In the genomic region with DNA sequence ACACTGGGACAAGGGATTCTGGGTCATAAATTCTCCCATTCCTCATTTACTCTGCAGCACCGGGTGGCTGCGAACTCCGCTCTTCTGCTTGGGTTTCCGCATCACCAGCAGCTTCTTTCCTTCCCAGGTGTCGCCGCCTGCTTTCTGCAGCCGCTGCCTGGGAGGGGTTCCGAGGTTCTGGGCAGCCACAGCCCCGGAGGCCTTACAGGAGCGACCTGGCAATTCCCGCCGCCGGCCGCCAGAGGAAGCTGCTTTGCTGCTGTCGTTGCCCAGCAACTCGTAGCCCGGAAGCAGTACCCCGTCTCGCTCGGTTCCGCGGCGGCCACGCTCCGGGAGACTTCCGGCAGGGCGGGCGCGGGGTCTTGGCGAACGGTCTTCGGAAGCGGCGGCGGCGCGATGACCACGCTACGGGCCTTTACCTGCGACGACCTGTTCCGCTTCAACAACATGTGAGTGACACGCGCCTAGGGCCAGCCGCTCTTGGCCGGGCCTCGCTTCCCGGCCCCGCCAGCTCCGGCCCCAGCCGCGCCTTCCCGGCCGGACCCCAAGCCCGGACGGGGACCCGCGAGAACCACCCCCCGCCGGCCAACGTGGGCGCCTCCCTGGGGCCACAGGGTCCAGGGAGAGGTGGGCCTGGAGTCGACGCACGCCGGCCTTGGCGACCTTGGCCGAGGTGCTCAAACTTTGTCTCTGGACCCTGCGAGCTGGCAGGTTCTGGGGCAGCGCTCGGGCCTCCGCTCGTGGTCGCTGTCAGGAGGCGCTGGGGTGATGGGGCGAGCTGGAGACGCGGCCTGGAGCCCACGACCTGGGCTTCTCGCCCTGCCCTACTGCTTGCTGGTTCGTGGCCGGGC, we compare ENCODE assay signal across 8 cellular contexts. TPM values are rescaled to one million over a fixed set of nuclear protein-coding genes. Genes with fewer than 3 reads are reported as not detected.
A peak's percentile ranks its signal among the peaks of the same experiment; 100 is the strongest.
DNase-seq lines count a peak whose midpoint lies in the region; ATAC-seq, FAIRE-seq and TF ChIP-seq lines count a peak whose summit lies in the region.

TSS of gene NAA20 (plus strand) at position 362 of the 851 bp plus-strand sequence. CDS start at position 397, 35 bp downstream.

- DNase-seq in AG10803 (ENCODE audit: low read depth) (peak; percentile 91), NCI-H345 (lab: John Stamatoyannopoulos, UW) (peak; percentile 96), cerebellar cortex (ENCODE audit: low spot score) (peak; percentile 94), keratinocyte (ENCODE audit: low read depth, low spot score) (peak; percentile 62)
- DNase-seq in stimulated activated CD4-positive, alpha-beta T cell treated with anti-CD3 and anti-CD28 coated beads, Interleukin-15, amount 100 ng/mL, for 1 hour (ENCODE audit: low read depth in 1 of 2, low spot score in 1 of 2) = peak; percentile 74 to 84

- H3K79me2 ChIP-seq in keratinocyte (ENCODE audit: control insufficient read depth, insufficient read depth, low read length) = peaks cover 51% of the 10 kb centered on the region

- H3K4me1 ChIP-seq in keratinocyte (ENCODE audit: control insufficient read depth, extremely low read depth, insufficient read depth, low read length) = peaks cover 19% of the 10 kb centered on the region

- ATAC-seq in GM18909 (IDR thresholded peaks at IDR 0.05; ENCODE audit: poor library complexity, unreplicated experiment) (peak; percentile 99), HG03175 (IDR thresholded peaks at IDR 0.05; ENCODE audit: unreplicated experiment) (peak; percentile 98)
- ATAC-seq in activated CD4-positive, CD25-positive, alpha-beta regulatory T cell treated with anti-CD3 and anti-CD28 coated beads, Interleukin-2, amount 50 U/mL, for 24 hours = peak; percentile 99

- no peak for FAIRE-seq in keratinocyte (lab: Jason Lieb, UNC)

- H3K9ac ChIP-seq in keratinocyte (ENCODE audit: control insufficient read depth, extremely low read depth, insufficient read depth, low read length) = peak within 1 kb of the TSS; percentile 95

- H3K9me1 ChIP-seq in keratinocyte (ENCODE audit: control insufficient read depth, extremely low read depth, insufficient read depth, low read length) = peaks cover 2% of the 10 kb centered on the region

- H3K27ac ChIP-seq in keratinocyte (ENCODE audit: control insufficient read depth, insufficient read depth, low read length) = peak within 1 kb of the TSS; percentile 85

- H3K36me3 ChIP-seq in keratinocyte (ENCODE audit: control insufficient read depth in 2 of 2, extremely low read depth in 1 of 2, insufficient read depth in 2 of 2, low read length in 2 of 2) = peaks cover 2 to 26% of the 10 kb centered on the region in 2 experiments

- H3K4me3 ChIP-seq in AG10803 (ENCODE audit: low read length) = peak within 1 kb of the TSS; percentile 88
- peak within 1 kb of the TSS; percentile 84 to 96 (median 92) for H3K4me3 ChIP-seq in keratinocyte (ENCODE audit: control insufficient read depth in 2 of 3, extremely low read depth in 1 of 3, insufficient read depth in 2 of 3, low read depth in 1 of 3, low read length in 3 of 3)

- dilution Hi-C loops in keratinocyte (cut with MboI; ENCODE audit: extremely low pct_ligation_motif_present, low sequenced_read_pairs) = no loop called here

- H4K20me1 ChIP-seq in keratinocyte (ENCODE audit: control insufficient read depth, extremely low read depth, insufficient read depth, low read length) = no peaks in the 10 kb centered on the region

- H3K4me2 ChIP-seq in keratinocyte (ENCODE audit: control insufficient read depth, extremely low read depth, insufficient read depth, low read depth, low read length) = peak within 1 kb of the TSS; percentile 92

- no peaks in the 10 kb centered on the region for H3K27me3 ChIP-seq in keratinocyte (ENCODE audit: control insufficient read depth, extremely low read depth, insufficient read depth, low read length)

- peak within 1 kb of the TSS; percentile 80 for H2AFZ ChIP-seq in keratinocyte (ENCODE audit: control insufficient read depth, low read length)

- no peaks in the 10 kb centered on the region for H3K9me3 ChIP-seq in keratinocyte (ENCODE audit: control insufficient read depth, low read depth, low read length)

- TF ChIP-seq CTCF in AG10803 (conservative IDR thresholded peaks at IDR 0.05; ENCODE audit: low read length) (peak; percentile 72), keratinocyte (optimal IDR thresholded peaks at IDR 0.05 in 1 of 3, IDR thresholded peaks at IDR 0.05 in 1 of 3, conservative IDR thresholded peaks at IDR 0.05 in 1 of 3; ENCODE audit: extremely low read depth in 1 of 3, insufficient read depth in 2 of 3, low read length in 3 of 3) (peak; percentile 48 to 83 (median 83))

RNA-seq across cellular contexts. Expression of gene NAA20, which starts in this region (rescaled TPM):
- 114 to 204 TPM (median 126 TPM) in 3 replicates for polyA plus RNA-seq in keratinocyte
- polyA plus RNA-seq in keratinocyte (2011; ENCODE audit: low read depth) = 56.6 TPM
- 99.3 and 174 TPM in 2 replicates for polyA plus RNA-seq in keratinocyte (2011; cell fraction: cytosol; rRNA removed)
- polyA plus RNA-seq in keratinocyte (2011; cell fraction: nucleus; rRNA removed) = 69.8 and 104 TPM in 2 replicates
- 114 and 120 TPM in 2 replicates for polyA plus RNA-seq in keratinocyte (2012; ENCODE audit: low replicate concordance)
- polyA minus RNA-seq in keratinocyte = 17.5 to 64.3 TPM (median 32.5 TPM) in 3 replicates
- 47.4 TPM for polyA minus RNA-seq in keratinocyte (2011; cell fraction: cytosol; rRNA and poly(A)+ RNA removed)
- polyA minus RNA-seq in keratinocyte (2011; cell fraction: nucleus; rRNA and poly(A)+ RNA removed) = 24.8 and 28.8 TPM in 2 replicates

Comparison
In these comparisons a context has a peak if more than half of its experiments do, and no peak if none do; other contexts are left out.
1. Peak in every context shown above with its lines: DNase-seq, ATAC-seq, H3K4me3 ChIP-seq and H3K27ac ChIP-seq.